1 cellular context compared by ENCODE assay signal in genomic region chr17:44360826-44361225, GRCh38.
TF ChIP-seq lines count a peak whose summit lies in the region.

No MANE protein-coding gene starts in this region.

TF ChIP-seq in K562, 482 proteins besides CTCF, POLR2A, EP300 and RAD21:
- TF ChIP-seq, protein P1, sequence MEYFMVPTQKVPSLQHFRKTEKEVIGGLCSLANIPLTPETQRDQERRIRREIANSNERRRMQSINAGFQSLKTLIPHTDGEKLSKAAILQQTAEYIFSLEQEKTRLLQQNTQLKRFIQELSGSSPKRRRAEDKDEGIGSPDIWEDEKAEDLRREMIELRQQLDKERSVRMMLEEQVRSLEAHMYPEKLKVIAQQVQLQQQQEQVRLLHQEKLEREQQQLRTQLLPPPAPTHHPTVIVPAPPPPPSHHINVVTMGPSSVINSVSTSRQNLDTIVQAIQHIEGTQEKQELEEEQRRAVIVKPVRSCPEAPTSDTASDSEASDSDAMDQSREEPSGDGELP (CRISPR knock-in tag; IDR thresholded peaks at IDR 0.05; ENCODE audit: borderline replicate concordance) = peak; percentile 90
- TF ChIP-seq KLF1 (tag; IDR thresholded peaks at IDR 0.05) (no peak), ZNF143 (CRISPR knock-in tag; IDR thresholded peaks at IDR 0.05) (0 out of 2 replicates have a peak, but pooled peaks have one; percentile 9), RFX1 (IDR thresholded peaks at IDR 0.05) (peak; percentile 92)
- TF ChIP-seq, protein P2, sequence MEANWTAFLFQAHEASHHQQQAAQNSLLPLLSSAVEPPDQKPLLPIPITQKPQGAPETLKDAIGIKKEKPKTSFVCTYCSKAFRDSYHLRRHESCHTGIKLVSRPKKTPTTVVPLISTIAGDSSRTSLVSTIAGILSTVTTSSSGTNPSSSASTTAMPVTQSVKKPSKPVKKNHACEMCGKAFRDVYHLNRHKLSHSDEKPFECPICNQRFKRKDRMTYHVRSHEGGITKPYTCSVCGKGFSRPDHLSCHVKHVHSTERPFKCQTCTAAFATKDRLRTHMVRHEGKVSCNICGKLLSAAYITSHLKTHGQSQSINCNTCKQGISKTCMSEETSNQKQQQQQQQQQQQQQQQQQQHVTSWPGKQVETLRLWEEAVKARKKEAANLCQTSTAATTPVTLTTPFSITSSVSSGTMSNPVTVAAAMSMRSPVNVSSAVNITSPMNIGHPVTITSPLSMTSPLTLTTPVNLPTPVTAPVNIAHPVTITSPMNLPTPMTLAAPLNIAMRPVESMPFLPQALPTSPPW (CRISPR knock-in tag; IDR thresholded peaks at IDR 0.05) = peak; percentile 57
- TF ChIP-seq, protein P3, sequence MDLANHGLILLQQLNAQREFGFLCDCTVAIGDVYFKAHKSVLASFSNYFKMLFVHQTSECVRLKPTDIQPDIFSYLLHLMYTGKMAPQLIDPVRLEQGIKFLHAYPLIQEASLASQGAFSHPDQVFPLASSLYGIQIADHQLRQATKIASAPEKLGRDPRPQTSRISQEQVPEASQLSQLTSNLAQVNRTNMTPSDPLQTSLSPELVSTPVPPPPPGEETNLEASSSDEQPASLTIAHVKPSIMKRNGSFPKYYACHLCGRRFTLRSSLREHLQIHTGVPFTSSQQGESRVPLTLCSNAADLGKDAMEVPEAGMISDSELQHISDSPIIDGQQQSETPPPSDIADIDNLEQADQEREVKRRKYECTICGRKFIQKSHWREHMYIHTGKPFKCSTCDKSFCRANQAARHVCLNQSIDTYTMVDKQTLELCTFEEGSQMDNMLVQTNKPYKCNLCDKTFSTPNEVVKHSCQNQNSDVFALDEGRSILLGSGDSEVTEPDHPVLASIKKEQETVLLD (IDR thresholded peaks at IDR 0.05) = no peak
- TF ChIP-seq, protein P4, sequence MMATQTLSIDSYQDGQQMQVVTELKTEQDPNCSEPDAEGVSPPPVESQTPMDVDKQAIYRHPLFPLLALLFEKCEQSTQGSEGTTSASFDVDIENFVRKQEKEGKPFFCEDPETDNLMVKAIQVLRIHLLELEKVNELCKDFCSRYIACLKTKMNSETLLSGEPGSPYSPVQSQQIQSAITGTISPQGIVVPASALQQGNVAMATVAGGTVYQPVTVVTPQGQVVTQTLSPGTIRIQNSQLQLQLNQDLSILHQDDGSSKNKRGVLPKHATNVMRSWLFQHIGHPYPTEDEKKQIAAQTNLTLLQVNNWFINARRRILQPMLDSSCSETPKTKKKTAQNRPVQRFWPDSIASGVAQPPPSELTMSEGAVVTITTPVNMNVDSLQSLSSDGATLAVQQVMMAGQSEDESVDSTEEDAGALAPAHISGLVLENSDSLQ (IDR thresholded peaks at IDR 0.05) = no peak
